ENCODE assay signal across 10 cellular contexts in the genomic region with DNA sequence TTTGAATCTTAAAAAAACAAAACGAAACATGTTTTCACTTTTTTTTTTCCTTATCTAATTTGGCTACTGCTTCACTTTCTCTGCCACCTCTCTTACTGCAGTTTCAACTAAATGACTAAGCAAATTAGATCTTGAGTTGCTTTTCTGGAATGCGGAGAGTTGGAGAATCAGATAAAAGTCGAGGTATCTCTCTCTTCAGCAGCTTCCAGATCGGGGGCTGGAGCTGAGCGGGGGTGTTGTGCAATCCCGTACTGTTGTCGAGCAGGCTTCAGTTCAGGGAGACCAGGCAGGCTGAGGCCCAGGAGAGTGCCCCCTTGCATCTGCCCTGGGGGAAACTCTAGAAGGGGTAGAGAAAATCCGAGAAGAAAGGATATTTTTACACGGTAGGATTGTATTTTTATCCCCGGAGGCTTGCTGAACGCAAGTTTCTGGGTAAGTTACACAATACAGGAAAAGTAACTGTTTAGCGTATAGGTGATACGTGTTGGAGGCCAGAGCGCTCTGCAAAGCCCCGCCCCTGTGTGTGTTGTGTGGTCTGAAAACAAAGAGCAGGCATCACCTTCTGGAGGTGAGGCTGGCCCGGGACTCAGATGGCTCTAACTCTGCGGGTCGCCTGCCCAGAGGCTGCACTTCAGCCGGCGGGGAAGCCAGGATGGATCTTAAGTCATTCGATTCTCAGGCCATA.
DNase-seq lines count a peak whose midpoint lies in the region; ATAC-seq and TF ChIP-seq lines count a peak whose summit lies in the region.
"Had no signal": no experiment of that assay in that cellular context is flagged by ENCODE, and none has a peak within 500 bp of the region (broad histone marks: within the 10 kb centered on the region; RNA-seq: fewer than 3 reads in every experiment).

No MANE protein-coding gene starts in this region.

- H3K36me3 ChIP-seq in mucosa of descending colon (ENCODE audit: low read depth) (no peaks in the 10 kb centered on the region), thymus (ENCODE audit: control insufficient read depth, insufficient read depth) (no peaks in the 10 kb centered on the region)

- peaks cover 4% of the 10 kb centered on the region for H3K4me1 ChIP-seq in mucosa of descending colon (ENCODE audit: low read depth)
- peaks cover 29% of the 10 kb centered on the region for H3K4me1 ChIP-seq in thymus (ENCODE audit: control insufficient read depth, insufficient read depth, low read length)
- H3K4me1 ChIP-seq: psoas muscle had no signal

- intact Hi-C loops in activated B cell treated with CpG ODN at 0.5 μM for 24 hours (cut with micrococcal nuclease) (no loop called here), mucosa of descending colon (cut with DNase I, micrococcal nuclease) (no loop called here)

- ATAC-seq in activated B cell treated with CpG ODN at 0.5 μM for 24 hours (ENCODE audit: low read depth) = peak; percentile 49
- ATAC-seq in mucosa of descending colon = peak; percentile 88
- ATAC-seq in GM18858 (IDR thresholded peaks at IDR 0.05; ENCODE audit: unreplicated experiment) = no peak
- ATAC-seq: psoas muscle had no signal

- H3K4me3 Mint-ChIP-seq in activated B cell treated with CpG ODN at 0.5 μM for 24 hours = peak overlapping the region; percentile 42

- H3K27ac ChIP-seq in thymus (ENCODE audit: low read depth) = peak overlapping the region; percentile 88
- H3K27ac ChIP-seq: KMS-11, psoas muscle had no signal

- no peaks in the 10 kb centered on the region for H3K36me3 Mint-ChIP-seq in activated B cell treated with CpG ODN at 0.5 μM for 24 hours (ENCODE audit: low read depth)

- H3K27me3 ChIP-seq in thymus (ENCODE audit: control insufficient read depth, insufficient read depth) = no peaks in the 10 kb centered on the region

- H3K27ac Mint-ChIP-seq in activated B cell treated with CpG ODN at 0.5 μM for 24 hours = no peak overlapping the region

- H3K27me3 Mint-ChIP-seq in activated B cell treated with CpG ODN at 0.5 μM for 24 hours = peaks cover 10% of the 10 kb centered on the region

- WGBS in thymus = 10% methylated on average over 21 of the region's 21 CpGs

- DNase-seq in H4 (ENCODE audit: low spot score) (peak; percentile 43), activated B cell treated with CpG ODN at 0.5 μM for 24 hours (no peak), choroid plexus epithelial cell (ENCODE audit: low read depth) (peak; percentile 95), mucosa of descending colon (peak; percentile 52 to 76 (median 68)), NCI-H1417 (lab: John Stamatoyannopoulos, UW) (no peak), GM19240 (ENCODE audit: insufficient read length, low spot score) (no peak)

- CTCF ChIA-PET in activated B cell treated with CpG ODN at 0.5 μM for 24 hours (lab: Charles Lee) = no interaction called here

- POLR2A ChIA-PET in activated B cell treated with CpG ODN at 0.5 μM for 24 hours (lab: Charles Lee) = no interaction called here

- peaks cover 20% of the 10 kb centered on the region for H3K4me1 Mint-ChIP-seq in activated B cell treated with CpG ODN at 0.5 μM for 24 hours

- H3K4me3 ChIP-seq in choroid plexus epithelial cell (ENCODE audit: low read depth, low read length) (no peak overlapping the region), mucosa of descending colon (no peak overlapping the region), thymus (ENCODE audit: low read length) (peak overlapping the region; percentile 11)
- H3K4me3 ChIP-seq: psoas muscle had no signal

- H3K9me3 Mint-ChIP-seq in activated B cell treated with CpG ODN at 0.5 μM for 24 hours = no peaks in the 10 kb centered on the region

- TF ChIP-seq CTCF in activated B cell treated with CpG ODN at 0.5 μM for 24 hours (IDR thresholded peaks at IDR 0.05) (no peak), choroid plexus epithelial cell (conservative IDR thresholded peaks at IDR 0.05; ENCODE audit: low read depth, low read length) (no peak), mucosa of descending colon (IDR thresholded peaks at IDR 0.05) (no peak)

- H3K9me3 ChIP-seq in mucosa of descending colon (no peaks in the 10 kb centered on the region), thymus (ENCODE audit: control insufficient read depth) (no peaks in the 10 kb centered on the region)
- H3K9me3 ChIP-seq: psoas muscle had no signal

Comparison
In these comparisons a context has a peak if more than half of its experiments do, and no peak if none do; other contexts are left out.
1. DNase-seq: peak in H4 (single experiment), choroid plexus epithelial cell (single experiment) and mucosa of descending colon (3 of 3); none in activated B cell treated with CpG ODN at 0.5 μM for 24 hours (single experiment), NCI-H1417 (0 of 3) and GM19240 (single experiment).